Comparison of ENCODE assay signal across 1 cellular context in the genomic region with DNA sequence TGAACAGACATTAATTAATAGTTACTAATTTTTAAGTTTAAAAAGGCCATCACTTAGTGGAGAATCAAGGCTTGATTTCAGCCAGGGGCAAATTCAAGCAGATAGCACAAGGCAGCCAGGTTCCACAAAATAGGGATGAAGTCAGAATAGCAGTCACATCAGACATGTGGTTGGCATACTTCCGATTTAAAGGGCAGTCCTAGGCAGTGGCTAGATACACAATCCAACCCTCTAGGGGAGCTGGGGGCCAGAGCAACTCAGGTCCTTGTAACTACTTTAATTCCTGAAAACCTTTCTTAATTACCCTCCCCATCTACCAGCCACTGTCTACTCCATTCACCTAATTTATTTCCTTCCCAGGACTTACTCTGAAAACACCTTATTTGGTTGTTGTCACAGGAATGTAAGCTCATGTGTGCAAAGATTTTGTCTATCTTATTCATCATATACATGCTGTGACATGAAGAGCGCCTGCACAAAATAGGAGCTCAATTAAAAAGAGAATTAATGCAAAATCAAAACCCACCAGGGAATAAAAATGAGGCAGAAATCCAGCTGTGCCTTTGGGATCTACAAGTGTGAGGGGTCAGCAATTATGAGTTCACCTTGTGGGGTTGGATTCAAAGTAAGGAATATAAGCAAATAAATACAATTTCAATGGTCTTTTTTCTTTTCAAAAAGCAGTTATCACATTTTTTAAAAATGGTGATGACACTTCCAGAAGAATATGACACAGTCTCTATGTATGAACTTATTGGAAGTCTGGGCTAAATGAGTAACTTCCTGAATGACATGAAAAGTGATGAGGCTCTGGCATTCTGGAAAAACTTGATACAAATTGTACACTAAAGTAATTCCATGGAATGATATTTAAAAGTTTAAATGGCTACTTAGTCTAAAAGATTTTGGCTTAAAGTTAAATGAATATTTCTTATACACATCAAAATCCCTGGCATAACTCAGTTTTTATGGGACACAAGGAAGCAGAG.
TF ChIP-seq lines count a peak whose summit lies in the region.

No MANE protein-coding gene starts in this region.

TF ChIP-seq in K562, 482 proteins besides CTCF, POLR2A, EP300 and RAD21:
- TF ChIP-seq, protein P1, sequence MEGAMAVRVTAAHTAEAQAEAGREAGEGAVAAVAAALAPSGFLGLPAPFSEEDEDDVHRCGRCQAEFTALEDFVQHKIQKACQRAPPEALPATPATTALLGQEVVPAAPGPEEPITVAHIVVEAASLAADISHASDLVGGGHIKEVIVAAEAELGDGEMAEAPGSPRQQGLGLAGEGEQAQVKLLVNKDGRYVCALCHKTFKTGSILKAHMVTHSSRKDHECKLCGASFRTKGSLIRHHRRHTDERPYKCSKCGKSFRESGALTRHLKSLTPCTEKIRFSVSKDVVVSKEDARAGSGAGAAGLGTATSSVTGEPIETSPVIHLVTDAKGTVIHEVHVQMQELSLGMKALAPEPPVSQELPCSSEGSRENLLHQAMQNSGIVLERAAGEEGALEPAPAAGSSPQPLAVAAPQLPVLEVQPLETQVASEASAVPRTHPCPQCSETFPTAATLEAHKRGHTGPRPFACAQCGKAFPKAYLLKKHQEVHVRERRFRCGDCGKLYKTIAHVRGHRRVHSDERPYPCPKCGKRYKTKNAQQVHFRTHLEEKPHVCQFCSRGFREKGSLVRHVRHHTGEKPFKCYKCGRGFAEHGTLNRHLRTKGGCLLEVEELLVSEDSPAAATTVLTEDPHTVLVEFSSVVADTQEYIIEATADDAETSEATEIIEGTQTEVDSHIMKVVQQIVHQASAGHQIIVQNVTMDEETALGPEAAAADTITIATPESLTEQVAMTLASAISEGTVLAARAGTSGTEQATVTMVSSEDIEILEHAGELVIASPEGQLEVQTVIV (CRISPR knock-in tag; IDR thresholded peaks at IDR 0.05; ENCODE audit: borderline replicate concordance) = no peak
- TF ChIP-seq, protein P2, sequence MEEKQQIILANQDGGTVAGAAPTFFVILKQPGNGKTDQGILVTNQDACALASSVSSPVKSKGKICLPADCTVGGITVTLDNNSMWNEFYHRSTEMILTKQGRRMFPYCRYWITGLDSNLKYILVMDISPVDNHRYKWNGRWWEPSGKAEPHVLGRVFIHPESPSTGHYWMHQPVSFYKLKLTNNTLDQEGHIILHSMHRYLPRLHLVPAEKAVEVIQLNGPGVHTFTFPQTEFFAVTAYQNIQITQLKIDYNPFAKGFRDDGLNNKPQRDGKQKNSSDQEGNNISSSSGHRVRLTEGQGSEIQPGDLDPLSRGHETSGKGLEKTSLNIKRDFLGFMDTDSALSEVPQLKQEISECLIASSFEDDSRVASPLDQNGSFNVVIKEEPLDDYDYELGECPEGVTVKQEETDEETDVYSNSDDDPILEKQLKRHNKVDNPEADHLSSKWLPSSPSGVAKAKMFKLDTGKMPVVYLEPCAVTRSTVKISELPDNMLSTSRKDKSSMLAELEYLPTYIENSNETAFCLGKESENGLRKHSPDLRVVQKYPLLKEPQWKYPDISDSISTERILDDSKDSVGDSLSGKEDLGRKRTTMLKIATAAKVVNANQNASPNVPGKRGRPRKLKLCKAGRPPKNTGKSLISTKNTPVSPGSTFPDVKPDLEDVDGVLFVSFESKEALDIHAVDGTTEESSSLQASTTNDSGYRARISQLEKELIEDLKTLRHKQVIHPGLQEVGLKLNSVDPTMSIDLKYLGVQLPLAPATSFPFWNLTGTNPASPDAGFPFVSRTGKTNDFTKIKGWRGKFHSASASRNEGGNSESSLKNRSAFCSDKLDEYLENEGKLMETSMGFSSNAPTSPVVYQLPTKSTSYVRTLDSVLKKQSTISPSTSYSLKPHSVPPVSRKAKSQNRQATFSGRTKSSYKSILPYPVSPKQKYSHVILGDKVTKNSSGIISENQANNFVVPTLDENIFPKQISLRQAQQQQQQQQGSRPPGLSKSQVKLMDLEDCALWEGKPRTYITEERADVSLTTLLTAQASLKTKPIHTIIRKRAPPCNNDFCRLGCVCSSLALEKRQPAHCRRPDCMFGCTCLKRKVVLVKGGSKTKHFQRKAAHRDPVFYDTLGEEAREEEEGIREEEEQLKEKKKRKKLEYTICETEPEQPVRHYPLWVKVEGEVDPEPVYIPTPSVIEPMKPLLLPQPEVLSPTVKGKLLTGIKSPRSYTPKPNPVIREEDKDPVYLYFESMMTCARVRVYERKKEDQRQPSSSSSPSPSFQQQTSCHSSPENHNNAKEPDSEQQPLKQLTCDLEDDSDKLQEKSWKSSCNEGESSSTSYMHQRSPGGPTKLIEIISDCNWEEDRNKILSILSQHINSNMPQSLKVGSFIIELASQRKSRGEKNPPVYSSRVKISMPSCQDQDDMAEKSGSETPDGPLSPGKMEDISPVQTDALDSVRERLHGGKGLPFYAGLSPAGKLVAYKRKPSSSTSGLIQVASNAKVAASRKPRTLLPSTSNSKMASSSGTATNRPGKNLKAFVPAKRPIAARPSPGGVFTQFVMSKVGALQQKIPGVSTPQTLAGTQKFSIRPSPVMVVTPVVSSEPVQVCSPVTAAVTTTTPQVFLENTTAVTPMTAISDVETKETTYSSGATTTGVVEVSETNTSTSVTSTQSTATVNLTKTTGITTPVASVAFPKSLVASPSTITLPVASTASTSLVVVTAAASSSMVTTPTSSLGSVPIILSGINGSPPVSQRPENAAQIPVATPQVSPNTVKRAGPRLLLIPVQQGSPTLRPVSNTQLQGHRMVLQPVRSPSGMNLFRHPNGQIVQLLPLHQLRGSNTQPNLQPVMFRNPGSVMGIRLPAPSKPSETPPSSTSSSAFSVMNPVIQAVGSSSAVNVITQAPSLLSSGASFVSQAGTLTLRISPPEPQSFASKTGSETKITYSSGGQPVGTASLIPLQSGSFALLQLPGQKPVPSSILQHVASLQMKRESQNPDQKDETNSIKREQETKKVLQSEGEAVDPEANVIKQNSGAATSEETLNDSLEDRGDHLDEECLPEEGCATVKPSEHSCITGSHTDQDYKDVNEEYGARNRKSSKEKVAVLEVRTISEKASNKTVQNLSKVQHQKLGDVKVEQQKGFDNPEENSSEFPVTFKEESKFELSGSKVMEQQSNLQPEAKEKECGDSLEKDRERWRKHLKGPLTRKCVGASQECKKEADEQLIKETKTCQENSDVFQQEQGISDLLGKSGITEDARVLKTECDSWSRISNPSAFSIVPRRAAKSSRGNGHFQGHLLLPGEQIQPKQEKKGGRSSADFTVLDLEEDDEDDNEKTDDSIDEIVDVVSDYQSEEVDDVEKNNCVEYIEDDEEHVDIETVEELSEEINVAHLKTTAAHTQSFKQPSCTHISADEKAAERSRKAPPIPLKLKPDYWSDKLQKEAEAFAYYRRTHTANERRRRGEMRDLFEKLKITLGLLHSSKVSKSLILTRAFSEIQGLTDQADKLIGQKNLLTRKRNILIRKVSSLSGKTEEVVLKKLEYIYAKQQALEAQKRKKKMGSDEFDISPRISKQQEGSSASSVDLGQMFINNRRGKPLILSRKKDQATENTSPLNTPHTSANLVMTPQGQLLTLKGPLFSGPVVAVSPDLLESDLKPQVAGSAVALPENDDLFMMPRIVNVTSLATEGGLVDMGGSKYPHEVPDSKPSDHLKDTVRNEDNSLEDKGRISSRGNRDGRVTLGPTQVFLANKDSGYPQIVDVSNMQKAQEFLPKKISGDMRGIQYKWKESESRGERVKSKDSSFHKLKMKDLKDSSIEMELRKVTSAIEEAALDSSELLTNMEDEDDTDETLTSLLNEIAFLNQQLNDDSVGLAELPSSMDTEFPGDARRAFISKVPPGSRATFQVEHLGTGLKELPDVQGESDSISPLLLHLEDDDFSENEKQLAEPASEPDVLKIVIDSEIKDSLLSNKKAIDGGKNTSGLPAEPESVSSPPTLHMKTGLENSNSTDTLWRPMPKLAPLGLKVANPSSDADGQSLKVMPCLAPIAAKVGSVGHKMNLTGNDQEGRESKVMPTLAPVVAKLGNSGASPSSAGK (IDR thresholded peaks at IDR 0.05) = no peak
- TF ChIP-seq ZNF212 (CRISPR knock-in tag; IDR thresholded peaks at IDR 0.05) (no peak), MTA1 (IDR thresholded peaks at IDR 0.05; ENCODE audit: borderline replicate concordance) (no peak), ZC3H8 (IDR thresholded peaks at IDR 0.05) (no peak), ZNF253 (CRISPR knock-in tag; conservative IDR thresholded peaks at IDR 0.05) (no peak), HNRNPUL1 (IDR thresholded peaks at IDR 0.05; ENCODE audit: low read length) (no peak), PRMT5 (CRISPR knock-in tag; IDR thresholded peaks at IDR 0.05) (no peak), SIN3B (IDR thresholded peaks at IDR 0.05; ENCODE audit: low read depth) (no peak)
- TF ChIP-seq, protein P3, sequence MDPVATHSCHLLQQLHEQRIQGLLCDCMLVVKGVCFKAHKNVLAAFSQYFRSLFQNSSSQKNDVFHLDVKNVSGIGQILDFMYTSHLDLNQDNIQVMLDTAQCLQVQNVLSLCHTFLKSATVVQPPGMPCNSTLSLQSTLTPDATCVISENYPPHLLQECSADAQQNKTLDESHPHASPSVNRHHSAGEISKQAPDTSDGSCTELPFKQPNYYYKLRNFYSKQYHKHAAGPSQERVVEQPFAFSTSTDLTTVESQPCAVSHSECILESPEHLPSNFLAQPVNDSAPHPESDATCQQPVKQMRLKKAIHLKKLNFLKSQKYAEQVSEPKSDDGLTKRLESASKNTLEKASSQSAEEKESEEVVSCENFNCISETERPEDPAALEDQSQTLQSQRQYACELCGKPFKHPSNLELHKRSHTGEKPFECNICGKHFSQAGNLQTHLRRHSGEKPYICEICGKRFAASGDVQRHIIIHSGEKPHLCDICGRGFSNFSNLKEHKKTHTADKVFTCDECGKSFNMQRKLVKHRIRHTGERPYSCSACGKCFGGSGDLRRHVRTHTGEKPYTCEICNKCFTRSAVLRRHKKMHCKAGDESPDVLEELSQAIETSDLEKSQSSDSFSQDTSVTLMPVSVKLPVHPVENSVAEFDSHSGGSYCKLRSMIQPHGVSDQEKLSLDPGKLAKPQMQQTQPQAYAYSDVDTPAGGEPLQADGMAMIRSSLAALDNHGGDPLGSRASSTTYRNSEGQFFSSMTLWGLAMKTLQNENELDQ (CRISPR knock-in tag; IDR thresholded peaks at IDR 0.05; ENCODE audit: borderline replicate concordance) = no peak
- TF ChIP-seq, protein P4, sequence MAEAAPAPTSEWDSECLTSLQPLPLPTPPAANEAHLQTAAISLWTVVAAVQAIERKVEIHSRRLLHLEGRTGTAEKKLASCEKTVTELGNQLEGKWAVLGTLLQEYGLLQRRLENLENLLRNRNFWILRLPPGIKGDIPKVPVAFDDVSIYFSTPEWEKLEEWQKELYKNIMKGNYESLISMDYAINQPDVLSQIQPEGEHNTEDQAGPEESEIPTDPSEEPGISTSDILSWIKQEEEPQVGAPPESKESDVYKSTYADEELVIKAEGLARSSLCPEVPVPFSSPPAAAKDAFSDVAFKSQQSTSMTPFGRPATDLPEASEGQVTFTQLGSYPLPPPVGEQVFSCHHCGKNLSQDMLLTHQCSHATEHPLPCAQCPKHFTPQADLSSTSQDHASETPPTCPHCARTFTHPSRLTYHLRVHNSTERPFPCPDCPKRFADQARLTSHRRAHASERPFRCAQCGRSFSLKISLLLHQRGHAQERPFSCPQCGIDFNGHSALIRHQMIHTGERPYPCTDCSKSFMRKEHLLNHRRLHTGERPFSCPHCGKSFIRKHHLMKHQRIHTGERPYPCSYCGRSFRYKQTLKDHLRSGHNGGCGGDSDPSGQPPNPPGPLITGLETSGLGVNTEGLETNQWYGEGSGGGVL (CRISPR knock-in tag; IDR thresholded peaks at IDR 0.05) = no peak
TF ChIP-seq in K562: peak in this region for 0.
